In genomic region chr7:106262268-106262881, GRCh38 we compare ENCODE assay signal across 1 cellular context.
TF ChIP-seq lines count a peak whose summit lies in the region.

No MANE protein-coding gene starts in this region.

TF ChIP-seq in GM12878, 131 proteins besides CTCF, POLR2A, EP300 and RAD21 (continued from another document):
- TF ChIP-seq CEBPZ (IDR thresholded peaks at IDR 0.05; ENCODE audit: low read depth, low read length) (no peak), CUX1 (IDR thresholded peaks at IDR 0.05; ENCODE audit: insufficient replicate concordance, low read depth, low read length) (no peak), ESRRA (IDR thresholded peaks at IDR 0.05; ENCODE audit: low read length) (no peak), BACH1 (IDR thresholded peaks at IDR 0.05; ENCODE audit: borderline replicate concordance) (no peak; the same call in 1 of the 2 replicates), DPF2 (IDR thresholded peaks at IDR 0.05) (no peak), ZBED1 (IDR thresholded peaks at IDR 0.05; ENCODE audit: borderline replicate concordance) (no peak)
